In genomic region chr3:36729204-36730056, GRCh38 we compare ENCODE assay signal across 10 cellular contexts. TPM values are rescaled to one million over a fixed set of nuclear protein-coding genes. Genes with fewer than 3 reads are reported as not detected.
DNase-seq lines count a peak whose midpoint lies in the region; ATAC-seq and TF ChIP-seq lines count a peak whose summit lies in the region.
"Had no signal": no experiment of that assay in that cellular context is flagged by ENCODE, and none has a peak within 500 bp of the region (broad histone marks: within the 10 kb centered on the region; RNA-seq: fewer than 3 reads in every experiment).

No MANE protein-coding gene starts in this region.

- H3F3A ChIP-seq in GM23248 (ENCODE audit: insufficient read depth), result no peaks in the 10 kb centered on the region

- H3K27me3 ChIP-seq in GM23248 (replicated peaks; ENCODE audit: insufficient read depth) (peaks cover 5% of the 10 kb centered on the region; the same call in 1 of the 2 replicates), vagina (no peaks in the 10 kb centered on the region)

- no peak overlapping the region for H3K27ac ChIP-seq in GM23248
- no peak overlapping the region for H3K27ac ChIP-seq in vagina
- H3K27ac ChIP-seq: skin epidermis had no signal

- H3K4me1 ChIP-seq in GM23248 (ENCODE audit: insufficient read depth) (0 out of 2 replicates have a peak, but pooled peaks cover 3% of the 10 kb centered on the region), vagina (no peaks in the 10 kb centered on the region)

- in situ Hi-C loops in GM23248 (cut with MboI), result loop anchor here (10.0 kb wide), 2 partner anchors 135 to 245 kb away; no protein-coding TSS in a partner anchor

- H3K4me3 ChIP-seq in GM23248 (no peak overlapping the region), cardiac fibroblast (replicated peaks in 1 of 2; ENCODE audit: low read depth in 2 of 2, low read length in 2 of 2) (no peak overlapping the region), vagina (no peak overlapping the region)
- H3K4me3 ChIP-seq: skin epidermis had no signal

- no peak for TF ChIP-seq POLR2A in vagina (IDR thresholded peaks at IDR 0.05)

- no peaks in the 10 kb centered on the region for H3K79me2 ChIP-seq in GM23248 (ENCODE audit: insufficient read depth)

- ATAC-seq in left colon, result peak; percentile 66

- H4K20me1 ChIP-seq in GM23248 (ENCODE audit: insufficient read depth), result no peaks in the 10 kb centered on the region

- WGBS in GM23248 (ENCODE audit: low coverage in 1 of 2, low lambda C conversion rate in 2 of 2, missing lambda C conversion rate in 2 of 2), 2 experiments, result 43 to 45% methylated on average over 9 of the region's 9 CpGs

- no peaks in the 10 kb centered on the region for H3K9me2 ChIP-seq in GM23248 (ENCODE audit: insufficient read depth)

- H3K36me3 ChIP-seq in GM23248 (ENCODE audit: low read depth) (no peaks in the 10 kb centered on the region), vagina (no peaks in the 10 kb centered on the region)

- DNase-seq in Daoy (ENCODE audit: low read depth) (peak; percentile 20), GM23248 (peak; percentile 67), NCI-H345 treated with DMSO at 0.1 percent for 48 hours (lab: John Stamatoyannopoulos, UW; ENCODE audit: unreplicated experiment) (peak; percentile 23), cardiac fibroblast (ENCODE audit: low read depth in 2 of 2) (peak; percentile 78 to 79), left colon (no peak), vagina (ENCODE audit: extremely low spot score in 2 of 2) (no peak), KG1 (lab: John Stamatoyannopoulos, UW) (no peak)
- no peak for DNase-seq in stimulated activated CD8-positive, alpha-beta memory T cell treated with anti-CD3 and anti-CD28 coated beads, Interleukin-4, amount 100 ng/mL, for 48 hours
- DNase-seq: activated B cell treated with CpG ODN at 0.5 μM for 24 hours had no signal

- H3K4me2 ChIP-seq in GM23248 (ENCODE audit: unreplicated experiment), result no peak overlapping the region

- TF ChIP-seq CTCF in cardiac fibroblast (IDR thresholded peaks at IDR 0.05; ENCODE audit: low read depth, low read length) (peak; percentile 60), vagina (IDR thresholded peaks at IDR 0.05) (peak in 2 of 3 experiments; percentile 65 to 71)

- no peak overlapping the region for H3K9ac ChIP-seq in GM23248

- H3K9me3 ChIP-seq in GM23248 (ENCODE audit: low read depth) (no peaks in the 10 kb centered on the region), vagina (no peaks in the 10 kb centered on the region)

- no peak overlapping the region for H2AFZ ChIP-seq in GM23248

- intact Hi-C loops in left colon (cut with DNase I, micrococcal nuclease), result loop anchor here in 1 of 2 donors (5.0 to 10.0 kb wide), 3 partner anchors 143 to 485 kb away; no protein-coding TSS in a partner anchor
- intact Hi-C loops in vagina (cut with DNase I), result loop anchor here (10.0 kb wide), 2 partner anchors 135 to 225 kb away; no protein-coding TSS in a partner anchor

RNA-seq across cellular contexts. Expression of gene DCLK3, which starts 34.9 kb away (rescaled TPM):
- 0.06 TPM in 1 of 2 replicates, not detected in the other for total RNA-seq in Daoy (2014; rRNA removed; shearing (Covaris generic))
- total RNA-seq in GM23248 (2014; rRNA removed; shearing (Covaris generic)), result under 0.01 TPM in 1 of 2 replicates, not detected in the other
- polyA plus RNA-seq in GM23248 (2016; fragmentation: Nextera tagmentation; extraction: Ambion mirVana), result not detected in 2 replicates
- total RNA-seq in left colon (under 1 TPM; 0.11 to 0.46 TPM), vagina (not detected)
- total RNA-seq: activated B cell treated with CpG ODN at 0.5 μM for 24 hours had no signal

Comparison
In these comparisons a context has a peak if more than half of its experiments do, and no peak if none do; other contexts are left out.
1. DNase-seq: peak in Daoy (single experiment), GM23248 (single experiment), NCI-H345 treated with DMSO at 0.1 percent for 48 hours (single experiment) and cardiac fibroblast (2 of 2); none in left colon (0 of 2), vagina (0 of 2), stimulated activated CD8-positive, alpha-beta memory T cell treated with anti-CD3 and anti-CD28 coated beads, Interleukin-4, amount 100 ng/mL, for 48 hours (single experiment) and KG1 (single experiment).